Comparison of ENCODE assay signal across 8 cellular contexts in the genomic region with DNA sequence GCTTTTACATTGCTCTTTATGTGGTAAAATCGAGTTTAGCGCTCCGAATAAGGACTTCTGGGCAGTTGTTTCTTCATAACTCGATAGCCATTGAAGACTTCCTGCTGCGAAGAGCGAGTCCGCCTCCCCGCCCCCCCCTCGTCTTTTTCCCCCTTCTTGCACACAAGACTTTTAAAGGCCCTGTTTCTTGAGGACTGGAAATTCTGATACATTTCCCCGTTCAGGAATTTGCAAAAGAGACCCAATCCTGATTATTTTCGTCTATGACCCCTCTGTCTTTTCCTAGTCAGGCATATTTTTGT. TPM values are rescaled to one million over a fixed set of nuclear protein-coding genes. Genes with fewer than 3 reads are reported as not detected.
DNase-seq lines count a peak whose midpoint lies in the region; ATAC-seq, FAIRE-seq and TF ChIP-seq lines count a peak whose summit lies in the region.

No MANE protein-coding gene starts in this region.

- no peak for TF ChIP-seq CTCF in GM10266 (IDR thresholded peaks at IDR 0.05; ENCODE audit: control insufficient read depth, insufficient read depth, low read depth, missing control alignments)

- H3K27me3 Mint-ChIP-seq in effector memory CD8-positive, alpha-beta T cell = no peaks in the 10 kb centered on the region
- H3K27me3 Mint-ChIP-seq in natural killer cell treated with Interleukin-12 subunit alpha and Interleukin-12 subunit beta and Interleukin-15 and Interleukin-18, amount 100 ng/mL, for 72 hours = no peaks in the 10 kb centered on the region

- H3K9me3 Mint-ChIP-seq in effector memory CD8-positive, alpha-beta T cell = no peaks in the 10 kb centered on the region
- no peaks in the 10 kb centered on the region for H3K9me3 Mint-ChIP-seq in natural killer cell treated with Interleukin-12 subunit alpha and Interleukin-12 subunit beta and Interleukin-15 and Interleukin-18, amount 100 ng/mL, for 72 hours

- peak overlapping the region; percentile 92 to 100 for H3K27ac Mint-ChIP-seq in effector memory CD8-positive, alpha-beta T cell
- H3K27ac Mint-ChIP-seq in natural killer cell treated with Interleukin-12 subunit alpha and Interleukin-12 subunit beta and Interleukin-15 and Interleukin-18, amount 100 ng/mL, for 72 hours = peak overlapping the region; percentile 94 to 98

- H3K36me3 Mint-ChIP-seq in effector memory CD8-positive, alpha-beta T cell (ENCODE audit: insufficient read depth) = peaks cover 49% of the 10 kb centered on the region
- H3K36me3 Mint-ChIP-seq in natural killer cell treated with Interleukin-12 subunit alpha and Interleukin-12 subunit beta and Interleukin-15 and Interleukin-18, amount 100 ng/mL, for 72 hours = peaks cover 7% of the 10 kb centered on the region

- no peak for ATAC-seq in effector memory CD8-positive, alpha-beta T cell (replicated peaks)
- ATAC-seq in natural killer cell treated with Interleukin-12 subunit alpha and Interleukin-12 subunit beta and Interleukin-15 and Interleukin-18, amount 100 ng/mL, for 72 hours = no peak
- ATAC-seq in HG02610 (IDR thresholded peaks at IDR 0.05; ENCODE audit: unreplicated experiment) = no peak
- no peak for ATAC-seq in GM19463 (IDR thresholded peaks at IDR 0.05; ENCODE audit: unreplicated experiment)
- no peak for ATAC-seq in HG03039 (IDR thresholded peaks at IDR 0.05; ENCODE audit: unreplicated experiment)
- no peak for ATAC-seq in GM21825 (IDR thresholded peaks at IDR 0.05; ENCODE audit: unreplicated experiment)

- peak overlapping the region; percentile 99 to 100 for H3K4me3 Mint-ChIP-seq in effector memory CD8-positive, alpha-beta T cell
- H3K4me3 Mint-ChIP-seq in natural killer cell treated with Interleukin-12 subunit alpha and Interleukin-12 subunit beta and Interleukin-15 and Interleukin-18, amount 100 ng/mL, for 72 hours = peak overlapping the region; percentile 99

- no peak for FAIRE-seq in RCC 7860 (lab: Jason Lieb, UNC)

- DNase-seq in GM10266 (ENCODE audit: extremely low spot score) (peak; percentile 40), RCC 7860 (ENCODE audit: low spot score) (peak; percentile 14)
- DNase-seq in effector memory CD8-positive, alpha-beta T cell = no peak
- DNase-seq in natural killer cell treated with Interleukin-12 subunit alpha and Interleukin-12 subunit beta and Interleukin-15 and Interleukin-18, amount 100 ng/mL, for 72 hours (ENCODE audit: low spot score) = no peak

- H3K4me1 Mint-ChIP-seq in effector memory CD8-positive, alpha-beta T cell (ENCODE audit: low read depth in 2 of 2) = peaks cover 31 to 33% of the 10 kb centered on the region in 2 donors
- peaks cover 53 to 54% of the 10 kb centered on the region in 2 donors for H3K4me1 Mint-ChIP-seq in natural killer cell treated with Interleukin-12 subunit alpha and Interleukin-12 subunit beta and Interleukin-15 and Interleukin-18, amount 100 ng/mL, for 72 hours (ENCODE audit: low read depth in 2 of 2)

RNA-seq across cellular contexts. Expression of gene CITED2, which starts 1.6 kb away (rescaled TPM):
- 10 to 100 TPM; 39.0 to 53.5 TPM for total RNA-seq in natural killer cell treated with Interleukin-12 subunit alpha and Interleukin-12 subunit beta and Interleukin-15 and Interleukin-18, amount 100 ng/mL, for 72 hours

Comparison
In these comparisons a context has a peak if more than half of its experiments do, and no peak if none do; other contexts are left out.
1. DNase-seq: peak in GM10266 (single experiment) and RCC 7860 (single experiment); none in effector memory CD8-positive, alpha-beta T cell (0 of 3) and natural killer cell treated with Interleukin-12 subunit alpha and Interleukin-12 subunit beta and Interleukin-15 and Interleukin-18, amount 100 ng/mL, for 72 hours (single experiment).